1 cellular context compared by ENCODE assay signal in genomic region chr20:297098-297924, GRCh38.
A peak's percentile ranks its signal among the peaks of the same experiment; 100 is the strongest.
TF ChIP-seq lines count a peak whose summit lies in the region.

TSS of gene ZCCHC3 (plus strand) at chr20:297570. CDS start at chr20:297587, 17 bp downstream.

TF ChIP-seq in K562, 482 proteins besides CTCF, POLR2A, EP300 and RAD21 (continued from another document and continues in another):
- TF ChIP-seq, protein P1, sequence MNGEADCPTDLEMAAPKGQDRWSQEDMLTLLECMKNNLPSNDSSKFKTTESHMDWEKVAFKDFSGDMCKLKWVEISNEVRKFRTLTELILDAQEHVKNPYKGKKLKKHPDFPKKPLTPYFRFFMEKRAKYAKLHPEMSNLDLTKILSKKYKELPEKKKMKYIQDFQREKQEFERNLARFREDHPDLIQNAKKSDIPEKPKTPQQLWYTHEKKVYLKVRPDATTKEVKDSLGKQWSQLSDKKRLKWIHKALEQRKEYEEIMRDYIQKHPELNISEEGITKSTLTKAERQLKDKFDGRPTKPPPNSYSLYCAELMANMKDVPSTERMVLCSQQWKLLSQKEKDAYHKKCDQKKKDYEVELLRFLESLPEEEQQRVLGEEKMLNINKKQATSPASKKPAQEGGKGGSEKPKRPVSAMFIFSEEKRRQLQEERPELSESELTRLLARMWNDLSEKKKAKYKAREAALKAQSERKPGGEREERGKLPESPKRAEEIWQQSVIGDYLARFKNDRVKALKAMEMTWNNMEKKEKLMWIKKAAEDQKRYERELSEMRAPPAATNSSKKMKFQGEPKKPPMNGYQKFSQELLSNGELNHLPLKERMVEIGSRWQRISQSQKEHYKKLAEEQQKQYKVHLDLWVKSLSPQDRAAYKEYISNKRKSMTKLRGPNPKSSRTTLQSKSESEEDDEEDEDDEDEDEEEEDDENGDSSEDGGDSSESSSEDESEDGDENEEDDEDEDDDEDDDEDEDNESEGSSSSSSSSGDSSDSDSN (IDR thresholded peaks at IDR 0.05; ENCODE audit: borderline replicate concordance in 1 of 2, low read depth in 2 of 2, low read length in 2 of 2): peak; percentile 99 to 100
- TF ChIP-seq NFIX (CRISPR knock-in tag; IDR thresholded peaks at IDR 0.05; ENCODE audit: low read depth): no peak
- TF ChIP-seq GTF2E2 (tag; IDR thresholded peaks at IDR 0.05): peak; percentile 71; the same call in 1 of the 2 replicates
- peak; percentile 78 for TF ChIP-seq CREB1 (IDR thresholded peaks at IDR 0.05)
- peak; percentile 78; the same call in 1 of the 2 replicates for TF ChIP-seq CREB1 (CRISPR knock-in tag; IDR thresholded peaks at IDR 0.05)
- TF ChIP-seq ZBTB11 (CRISPR knock-in tag; IDR thresholded peaks at IDR 0.05): peak in 1 of 3 experiments; percentile 45; a peak in 1 of 6 replicates
- peak; percentile 54; the same call in 1 of the 2 replicates for TF ChIP-seq KLF16 (IDR thresholded peaks at IDR 0.05)
- peak; percentile 86 to 88 for TF ChIP-seq NRF1 (conservative IDR thresholded peaks at IDR 0.05 in 1 of 2, IDR thresholded peaks at IDR 0.05 in 1 of 2)
- TF ChIP-seq ELF1 (tag; IDR thresholded peaks at IDR 0.05): peak; percentile 80
- TF ChIP-seq, protein P2, sequence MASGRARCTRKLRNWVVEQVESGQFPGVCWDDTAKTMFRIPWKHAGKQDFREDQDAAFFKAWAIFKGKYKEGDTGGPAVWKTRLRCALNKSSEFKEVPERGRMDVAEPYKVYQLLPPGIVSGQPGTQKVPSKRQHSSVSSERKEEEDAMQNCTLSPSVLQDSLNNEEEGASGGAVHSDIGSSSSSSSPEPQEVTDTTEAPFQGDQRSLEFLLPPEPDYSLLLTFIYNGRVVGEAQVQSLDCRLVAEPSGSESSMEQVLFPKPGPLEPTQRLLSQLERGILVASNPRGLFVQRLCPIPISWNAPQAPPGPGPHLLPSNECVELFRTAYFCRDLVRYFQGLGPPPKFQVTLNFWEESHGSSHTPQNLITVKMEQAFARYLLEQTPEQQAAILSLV (tag; IDR thresholded peaks at IDR 0.05): no peak
- peak; percentile 96 for TF ChIP-seq HNRNPLL (IDR thresholded peaks at IDR 0.05; ENCODE audit: low read depth, low read length, poor library complexity, severe bottlenecking)
- TF ChIP-seq, protein P3, sequence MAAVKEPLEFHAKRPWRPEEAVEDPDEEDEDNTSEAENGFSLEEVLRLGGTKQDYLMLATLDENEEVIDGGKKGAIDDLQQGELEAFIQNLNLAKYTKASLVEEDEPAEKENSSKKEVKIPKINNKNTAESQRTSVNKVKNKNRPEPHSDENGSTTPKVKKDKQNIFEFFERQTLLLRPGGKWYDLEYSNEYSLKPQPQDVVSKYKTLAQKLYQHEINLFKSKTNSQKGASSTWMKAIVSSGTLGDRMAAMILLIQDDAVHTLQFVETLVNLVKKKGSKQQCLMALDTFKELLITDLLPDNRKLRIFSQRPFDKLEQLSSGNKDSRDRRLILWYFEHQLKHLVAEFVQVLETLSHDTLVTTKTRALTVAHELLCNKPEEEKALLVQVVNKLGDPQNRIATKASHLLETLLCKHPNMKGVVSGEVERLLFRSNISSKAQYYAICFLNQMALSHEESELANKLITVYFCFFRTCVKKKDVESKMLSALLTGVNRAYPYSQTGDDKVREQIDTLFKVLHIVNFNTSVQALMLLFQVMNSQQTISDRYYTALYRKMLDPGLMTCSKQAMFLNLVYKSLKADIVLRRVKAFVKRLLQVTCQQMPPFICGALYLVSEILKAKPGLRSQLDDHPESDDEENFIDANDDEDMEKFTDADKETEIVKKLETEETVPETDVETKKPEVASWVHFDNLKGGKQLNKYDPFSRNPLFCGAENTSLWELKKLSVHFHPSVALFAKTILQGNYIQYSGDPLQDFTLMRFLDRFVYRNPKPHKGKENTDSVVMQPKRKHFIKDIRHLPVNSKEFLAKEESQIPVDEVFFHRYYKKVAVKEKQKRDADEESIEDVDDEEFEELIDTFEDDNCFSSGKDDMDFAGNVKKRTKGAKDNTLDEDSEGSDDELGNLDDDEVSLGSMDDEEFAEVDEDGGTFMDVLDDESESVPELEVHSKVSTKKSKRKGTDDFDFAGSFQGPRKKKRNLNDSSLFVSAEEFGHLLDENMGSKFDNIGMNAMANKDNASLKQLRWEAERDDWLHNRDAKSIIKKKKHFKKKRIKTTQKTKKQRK (IDR thresholded peaks at IDR 0.05; ENCODE audit: borderline replicate concordance, low read depth, low read length): no peak
- peak; percentile 98 for TF ChIP-seq L3MBTL2 (IDR thresholded peaks at IDR 0.05)
- TF ChIP-seq ATF6 (CRISPR knock-in tag; IDR thresholded peaks at IDR 0.05): 0 out of 2 replicates have a peak, but pooled peaks have one; percentile 68
- TF ChIP-seq HMGN3 (IDR thresholded peaks at IDR 0.05; ENCODE audit: borderline replicate concordance, extremely low read depth, insufficient read length, low read depth, low read length): peak; percentile 85
- TF ChIP-seq TAF9B (IDR thresholded peaks at IDR 0.05; ENCODE audit: partially characterized antibody): peak; percentile 37
- TF ChIP-seq JUN (IDR thresholded peaks at IDR 0.05; ENCODE audit: borderline replicate concordance, low read depth, low read length): 0 out of 2 replicates have a peak, but pooled peaks have one; percentile 32
- TF ChIP-seq JUN (CRISPR knock-in tag; IDR thresholded peaks at IDR 0.05; ENCODE audit: borderline replicate concordance): no peak
- peak; percentile 51 to 56; a peak in 3 of 4 replicates for TF ChIP-seq FOXK2 (conservative IDR thresholded peaks at IDR 0.05 in 1 of 2, IDR thresholded peaks at IDR 0.05 in 1 of 2; ENCODE audit: low read depth in 2 of 2)
- TF ChIP-seq ZNF324 (CRISPR knock-in tag; IDR thresholded peaks at IDR 0.05): 0 out of 2 replicates have a peak, but pooled peaks have one; percentile 53
- no peak for TF ChIP-seq NR4A1 (CRISPR knock-in tag; IDR thresholded peaks at IDR 0.05)
- no peak for TF ChIP-seq NR4A1 (tag; IDR thresholded peaks at IDR 0.05)
- TF ChIP-seq ZNF184 (CRISPR knock-in tag; IDR thresholded peaks at IDR 0.05): no peak
- TF ChIP-seq MTA3 (IDR thresholded peaks at IDR 0.05; ENCODE audit: borderline replicate concordance): peak; percentile 82; the same call in 1 of the 2 replicates
- no peak for TF ChIP-seq ZNF717 (CRISPR knock-in tag; IDR thresholded peaks at IDR 0.05)
- TF ChIP-seq POLR2H (tag; IDR thresholded peaks at IDR 0.05; ENCODE audit: low read depth): peak; percentile 67
- TF ChIP-seq, protein P4, sequence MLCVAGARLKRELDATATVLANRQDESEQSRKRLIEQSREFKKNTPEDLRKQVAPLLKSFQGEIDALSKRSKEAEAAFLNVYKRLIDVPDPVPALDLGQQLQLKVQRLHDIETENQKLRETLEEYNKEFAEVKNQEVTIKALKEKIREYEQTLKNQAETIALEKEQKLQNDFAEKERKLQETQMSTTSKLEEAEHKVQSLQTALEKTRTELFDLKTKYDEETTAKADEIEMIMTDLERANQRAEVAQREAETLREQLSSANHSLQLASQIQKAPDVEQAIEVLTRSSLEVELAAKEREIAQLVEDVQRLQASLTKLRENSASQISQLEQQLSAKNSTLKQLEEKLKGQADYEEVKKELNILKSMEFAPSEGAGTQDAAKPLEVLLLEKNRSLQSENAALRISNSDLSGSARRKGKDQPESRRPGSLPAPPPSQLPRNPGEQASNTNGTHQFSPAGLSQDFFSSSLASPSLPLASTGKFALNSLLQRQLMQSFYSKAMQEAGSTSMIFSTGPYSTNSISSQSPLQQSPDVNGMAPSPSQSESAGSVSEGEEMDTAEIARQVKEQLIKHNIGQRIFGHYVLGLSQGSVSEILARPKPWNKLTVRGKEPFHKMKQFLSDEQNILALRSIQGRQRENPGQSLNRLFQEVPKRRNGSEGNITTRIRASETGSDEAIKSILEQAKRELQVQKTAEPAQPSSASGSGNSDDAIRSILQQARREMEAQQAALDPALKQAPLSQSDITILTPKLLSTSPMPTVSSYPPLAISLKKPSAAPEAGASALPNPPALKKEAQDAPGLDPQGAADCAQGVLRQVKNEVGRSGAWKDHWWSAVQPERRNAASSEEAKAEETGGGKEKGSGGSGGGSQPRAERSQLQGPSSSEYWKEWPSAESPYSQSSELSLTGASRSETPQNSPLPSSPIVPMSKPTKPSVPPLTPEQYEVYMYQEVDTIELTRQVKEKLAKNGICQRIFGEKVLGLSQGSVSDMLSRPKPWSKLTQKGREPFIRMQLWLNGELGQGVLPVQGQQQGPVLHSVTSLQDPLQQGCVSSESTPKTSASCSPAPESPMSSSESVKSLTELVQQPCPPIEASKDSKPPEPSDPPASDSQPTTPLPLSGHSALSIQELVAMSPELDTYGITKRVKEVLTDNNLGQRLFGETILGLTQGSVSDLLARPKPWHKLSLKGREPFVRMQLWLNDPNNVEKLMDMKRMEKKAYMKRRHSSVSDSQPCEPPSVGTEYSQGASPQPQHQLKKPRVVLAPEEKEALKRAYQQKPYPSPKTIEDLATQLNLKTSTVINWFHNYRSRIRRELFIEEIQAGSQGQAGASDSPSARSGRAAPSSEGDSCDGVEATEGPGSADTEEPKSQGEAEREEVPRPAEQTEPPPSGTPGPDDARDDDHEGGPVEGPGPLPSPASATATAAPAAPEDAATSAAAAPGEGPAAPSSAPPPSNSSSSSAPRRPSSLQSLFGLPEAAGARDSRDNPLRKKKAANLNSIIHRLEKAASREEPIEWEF (CRISPR knock-in tag; IDR thresholded peaks at IDR 0.05): no peak
- peak; percentile 54 for TF ChIP-seq KDM5B (IDR thresholded peaks at IDR 0.05; ENCODE audit: insufficient replicate concordance, low read depth, low read length)
- TF ChIP-seq MECOM (CRISPR knock-in tag; IDR thresholded peaks at IDR 0.05): no peak
- TF ChIP-seq DPF2 (IDR thresholded peaks at IDR 0.05): peak; percentile 30; the same call in 1 of the 2 replicates
- 0 out of 2 replicates have a peak, but pooled peaks have one; percentile 46 for TF ChIP-seq NCOA1 (IDR thresholded peaks at IDR 0.05; ENCODE audit: low read depth)
- no peak for TF ChIP-seq ATF1 (CRISPR knock-in tag; IDR thresholded peaks at IDR 0.05)
- peak; percentile 79 for TF ChIP-seq ATF1 (tag; IDR thresholded peaks at IDR 0.05)
- TF ChIP-seq, protein P5, sequence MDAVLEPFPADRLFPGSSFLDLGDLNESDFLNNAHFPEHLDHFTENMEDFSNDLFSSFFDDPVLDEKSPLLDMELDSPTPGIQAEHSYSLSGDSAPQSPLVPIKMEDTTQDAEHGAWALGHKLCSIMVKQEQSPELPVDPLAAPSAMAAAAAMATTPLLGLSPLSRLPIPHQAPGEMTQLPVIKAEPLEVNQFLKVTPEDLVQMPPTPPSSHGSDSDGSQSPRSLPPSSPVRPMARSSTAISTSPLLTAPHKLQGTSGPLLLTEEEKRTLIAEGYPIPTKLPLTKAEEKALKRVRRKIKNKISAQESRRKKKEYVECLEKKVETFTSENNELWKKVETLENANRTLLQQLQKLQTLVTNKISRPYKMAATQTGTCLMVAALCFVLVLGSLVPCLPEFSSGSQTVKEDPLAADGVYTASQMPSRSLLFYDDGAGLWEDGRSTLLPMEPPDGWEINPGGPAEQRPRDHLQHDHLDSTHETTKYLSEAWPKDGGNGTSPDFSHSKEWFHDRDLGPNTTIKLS (IDR thresholded peaks at IDR 0.05; ENCODE audit: borderline replicate concordance, low read depth): peak; percentile 55; the same call in 1 of the 2 replicates
- no peak for TF ChIP-seq E2F4 (CRISPR knock-in tag; IDR thresholded peaks at IDR 0.05; ENCODE audit: low read depth)
- TF ChIP-seq HDAC1 (IDR thresholded peaks at IDR 0.05): peak in 1 of 2 experiments; percentile 46; a peak in 1 of 4 replicates
- TF ChIP-seq ZNF197 (CRISPR knock-in tag; IDR thresholded peaks at IDR 0.05; ENCODE audit: low read depth): peak; percentile 32; the same call in 1 of the 2 replicates
